8 cellular contexts compared by ENCODE assay signal in genomic region chr6:118796548-118796947, GRCh38.
A peak's percentile ranks its signal among the peaks of the same experiment; 100 is the strongest.
DNase-seq lines count a peak whose midpoint lies in the region; TF ChIP-seq lines count a peak whose summit lies in the region.
"Not testable (repeated sequence)": the region's sequence is repeated elsewhere in the genome, so short reads cannot be mapped to it uniquely, and the experiment has no call there.

No MANE protein-coding gene starts in this region.

- H3K4me3 ChIP-seq in left ventricle myocardium inferior, result not testable (repeated sequence)

- H3K27ac Mint-ChIP-seq in T-helper 1 cell treated with Interleukin-12 subunit alpha and Interleukin-12 subunit beta and Interleukin-4 antibody, amounts not matched to agents 30 μg/mL and 1 μg/mL, for 36 hours, result peak overlapping the region; percentile 96

- not testable (repeated sequence) for H3K27me3 ChIP-seq in left ventricle myocardium inferior (ENCODE audit: low read depth)

- peaks cover 32% of the 10 kb centered on the region for H3K4me1 Mint-ChIP-seq in T-helper 1 cell treated with Interleukin-12 subunit alpha and Interleukin-12 subunit beta and Interleukin-4 antibody, amounts not matched to agents 30 μg/mL and 1 μg/mL, for 36 hours (ENCODE audit: low read depth)

- not testable (repeated sequence) for H3K27me3 Mint-ChIP-seq in T-helper 1 cell treated with Interleukin-12 subunit alpha and Interleukin-12 subunit beta and Interleukin-4 antibody, amounts not matched to agents 30 μg/mL and 1 μg/mL, for 36 hours (ENCODE audit: low read depth)

- H3K9me3 ChIP-seq in left ventricle myocardium inferior (replicated peaks), result not testable (repeated sequence)

- peak overlapping the region; percentile 85 for H3K4me3 Mint-ChIP-seq in T-helper 1 cell treated with Interleukin-12 subunit alpha and Interleukin-12 subunit beta and Interleukin-4 antibody, amounts not matched to agents 30 μg/mL and 1 μg/mL, for 36 hours

- intact Hi-C loops in left ventricle myocardium inferior (cut with micrococcal nuclease), result not testable (repeated sequence)

- TF ChIP-seq CTCF in left ventricle myocardium inferior (IDR thresholded peaks at IDR 0.05; ENCODE audit: borderline replicate concordance), result peak; percentile 27

- H3K36me3 Mint-ChIP-seq in T-helper 1 cell treated with Interleukin-12 subunit alpha and Interleukin-12 subunit beta and Interleukin-4 antibody, amounts not matched to agents 30 μg/mL and 1 μg/mL, for 36 hours (ENCODE audit: low read depth), result peaks cover 24% of the 10 kb centered on the region

- H3K27ac ChIP-seq in left ventricle myocardium inferior (replicated peaks), result not testable (repeated sequence)

- DNase-seq in COLO668 (lab: John Stamatoyannopoulos, UW; ENCODE audit: unreplicated experiment) (peak; percentile 15), NCI-H2029 treated with DMSO at 0.1 percent for 48 hours (lab: John Stamatoyannopoulos, UW) (peak; percentile 70), left ventricle myocardium inferior (peak; percentile 33)
- DNase-seq in activated CD8-positive, alpha-beta memory T cell treated with anti-CD3 and anti-CD28 coated beads for 1 hour (ENCODE audit: extremely low read depth in 1 of 2, low read depth in 1 of 2), result peak; percentile 45 to 53
- DNase-seq in activated gamma-delta T cell treated with anti-CD3 and anti-CD28 coated beads, Interleukin-2, amount 50 U/mL, for 16 hours (ENCODE audit: low read depth), result peak; percentile 35
- DNase-seq in stimulated activated CD4-positive, alpha-beta T cell treated with anti-CD3 and anti-CD28 coated beads, Interleukin-1b, Interleukin-23, amount 100 ng/mL, for 4 hours (ENCODE audit: low read depth in 2 of 2), result peak; percentile 21 to 24
- peak; percentile 22 to 71 for DNase-seq in stimulated activated CD8-positive, alpha-beta memory T cell treated with anti-CD3 and anti-CD28 coated beads, Interleukin-7, amount 100 ng/mL, for 48 hours (ENCODE audit: extremely low read depth in 1 of 2, low read depth in 1 of 2)

- H3K4me1 ChIP-seq in left ventricle myocardium inferior, result not testable (repeated sequence)

- not testable (repeated sequence) for H3K36me3 ChIP-seq in left ventricle myocardium inferior

- H3K9me3 Mint-ChIP-seq in T-helper 1 cell treated with Interleukin-12 subunit alpha and Interleukin-12 subunit beta and Interleukin-4 antibody, amounts not matched to agents 30 μg/mL and 1 μg/mL, for 36 hours, result peaks cover 24% of the 10 kb centered on the region

Comparison
In these comparisons a context has a peak if more than half of its experiments do, and no peak if none do; other contexts are left out.
1. DNase-seq: peak in every context shown above with its lines; median percentile 70 in NCI-H2029 treated with DMSO at 0.1 percent for 48 hours; 49 in activated CD8-positive, alpha-beta memory T cell treated with anti-CD3 and anti-CD28 coated beads for 1 hour; 46 in stimulated activated CD8-positive, alpha-beta memory T cell treated with anti-CD3 and anti-CD28 coated beads, Interleukin-7, amount 100 ng/mL, for 48 hours; 35 in activated gamma-delta T cell treated with anti-CD3 and anti-CD28 coated beads, Interleukin-2, amount 50 U/mL, for 16 hours; 33 in left ventricle myocardium inferior; 22 in stimulated activated CD4-positive, alpha-beta T cell treated with anti-CD3 and anti-CD28 coated beads, Interleukin-1b, Interleukin-23, amount 100 ng/mL, for 4 hours; 15 in COLO668.